ENCODE assay signal across 1 cellular context in the genomic region with DNA sequence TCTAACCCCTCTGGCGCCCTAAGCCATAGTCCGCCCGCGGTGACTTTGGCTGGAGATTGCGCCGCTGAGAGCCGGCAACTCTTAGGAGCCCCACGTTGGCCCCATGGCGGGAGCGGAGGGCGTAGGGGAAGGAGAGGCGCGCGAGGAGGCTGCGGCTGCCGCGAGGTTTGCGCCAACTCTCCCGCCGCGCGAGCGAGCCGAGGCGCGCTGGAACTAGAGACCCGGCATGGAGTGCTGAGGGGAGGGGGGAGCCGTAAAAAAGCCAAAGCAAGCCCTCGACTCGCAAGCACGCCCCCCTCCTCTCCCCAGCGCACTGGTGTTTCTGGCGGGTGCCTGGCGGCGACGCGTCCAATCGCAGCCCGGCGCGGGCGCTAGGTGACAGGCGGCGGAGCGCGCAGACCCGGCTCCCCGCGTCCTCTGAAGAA.
TF ChIP-seq lines count a peak whose summit lies in the region.

A gene with protein sequence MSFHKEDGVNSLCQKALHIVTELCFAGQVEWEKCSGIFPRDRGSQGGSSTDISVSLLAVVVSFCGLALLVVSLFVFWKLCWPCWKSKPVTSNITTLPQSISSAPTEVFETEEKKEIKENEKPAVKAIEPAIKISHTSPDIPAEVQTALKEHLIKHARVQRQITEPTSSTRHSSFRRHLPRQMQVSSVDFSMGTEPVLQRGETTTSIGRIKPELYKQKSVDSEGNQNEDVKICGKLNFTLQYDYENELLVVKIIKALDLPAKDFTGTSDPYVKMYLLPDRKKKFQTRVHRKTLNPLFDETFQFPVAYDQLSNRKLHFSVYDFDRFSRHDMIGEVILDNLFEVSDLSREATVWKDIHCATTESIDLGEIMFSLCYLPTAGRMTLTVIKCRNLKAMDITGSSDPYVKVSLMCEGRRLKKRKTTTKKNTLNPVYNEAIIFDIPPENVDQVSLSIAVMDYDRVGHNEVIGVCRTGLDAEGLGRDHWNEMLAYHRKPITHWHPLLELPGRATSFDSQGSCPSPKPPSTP (minus strand): TSS at position 233 of the 425 bp plus-strand sequence. CDS start 297 bp downstream, outside the sequence.

TF ChIP-seq in K562, 482 proteins besides CTCF, POLR2A, EP300 and RAD21 (continued from another document and continues in another):
- TF ChIP-seq NEUROD1 (IDR thresholded peaks at IDR 0.05; ENCODE audit: borderline replicate concordance, low read depth, low read length, partially characterized antibody) (no peak), NCOA2 (IDR thresholded peaks at IDR 0.05; ENCODE audit: partially characterized antibody in 2 of 2) (no peak), SRSF1 (IDR thresholded peaks at IDR 0.05; ENCODE audit: low read depth, low read length) (no peak), RFX1 (IDR thresholded peaks at IDR 0.05) (no peak), ERF (CRISPR knock-in tag; IDR thresholded peaks at IDR 0.05) (no peak), L3MBTL2 (IDR thresholded peaks at IDR 0.05) (peak; percentile 84), NR0B1 (IDR thresholded peaks at IDR 0.05; ENCODE audit: partially characterized antibody) (no peak), ELF2 (CRISPR knock-in tag; IDR thresholded peaks at IDR 0.05) (no peak), RBBP5 (IDR thresholded peaks at IDR 0.05; ENCODE audit: borderline replicate concordance, insufficient read depth, low read length, poor library complexity, severe bottlenecking) (peak; percentile 82), NFYB (IDR thresholded peaks at IDR 0.05; ENCODE audit: extremely low read depth, insufficient read length) (peak; percentile 49), ELK3 (CRISPR knock-in tag; IDR thresholded peaks at IDR 0.05) (no peak), STAT5B (CRISPR knock-in tag; IDR thresholded peaks at IDR 0.05) (no peak), KLF16 (IDR thresholded peaks at IDR 0.05) (no peak), RBFOX2 (IDR thresholded peaks at IDR 0.05; ENCODE audit: low read depth, low read length) (peak; percentile 79), NFATC3 (IDR thresholded peaks at IDR 0.05) (no peak), NUFIP1 (IDR thresholded peaks at IDR 0.05; ENCODE audit: partially characterized antibody) (no peak), E2F3 (CRISPR knock-in tag; IDR thresholded peaks at IDR 0.05) (0 out of 2 replicates have a peak, but pooled peaks have one; percentile 50), ZNF133 (CRISPR knock-in tag; IDR thresholded peaks at IDR 0.05) (no peak), ZFP1 (CRISPR knock-in tag; IDR thresholded peaks at IDR 0.05) (no peak), FOXK2 (conservative IDR thresholded peaks at IDR 0.05 in 1 of 2, IDR thresholded peaks at IDR 0.05 in 1 of 2; ENCODE audit: low read depth in 2 of 2) (no peak), ZBTB7A (IDR thresholded peaks at IDR 0.05; ENCODE audit: borderline replicate concordance, control insufficient read depth, low read depth, low read length) (peak; percentile 54; the same call in 1 of the 2 replicates), TAF1 (IDR thresholded peaks at IDR 0.05; ENCODE audit: control insufficient read depth, extremely low read depth, insufficient read depth, low read length, severe bottlenecking) (peak; percentile 20), TFAP4 (CRISPR knock-in tag; IDR thresholded peaks at IDR 0.05; ENCODE audit: borderline replicate concordance) (peak; percentile 44; the same call in 1 of the 2 replicates)
- TF ChIP-seq, protein P1, sequence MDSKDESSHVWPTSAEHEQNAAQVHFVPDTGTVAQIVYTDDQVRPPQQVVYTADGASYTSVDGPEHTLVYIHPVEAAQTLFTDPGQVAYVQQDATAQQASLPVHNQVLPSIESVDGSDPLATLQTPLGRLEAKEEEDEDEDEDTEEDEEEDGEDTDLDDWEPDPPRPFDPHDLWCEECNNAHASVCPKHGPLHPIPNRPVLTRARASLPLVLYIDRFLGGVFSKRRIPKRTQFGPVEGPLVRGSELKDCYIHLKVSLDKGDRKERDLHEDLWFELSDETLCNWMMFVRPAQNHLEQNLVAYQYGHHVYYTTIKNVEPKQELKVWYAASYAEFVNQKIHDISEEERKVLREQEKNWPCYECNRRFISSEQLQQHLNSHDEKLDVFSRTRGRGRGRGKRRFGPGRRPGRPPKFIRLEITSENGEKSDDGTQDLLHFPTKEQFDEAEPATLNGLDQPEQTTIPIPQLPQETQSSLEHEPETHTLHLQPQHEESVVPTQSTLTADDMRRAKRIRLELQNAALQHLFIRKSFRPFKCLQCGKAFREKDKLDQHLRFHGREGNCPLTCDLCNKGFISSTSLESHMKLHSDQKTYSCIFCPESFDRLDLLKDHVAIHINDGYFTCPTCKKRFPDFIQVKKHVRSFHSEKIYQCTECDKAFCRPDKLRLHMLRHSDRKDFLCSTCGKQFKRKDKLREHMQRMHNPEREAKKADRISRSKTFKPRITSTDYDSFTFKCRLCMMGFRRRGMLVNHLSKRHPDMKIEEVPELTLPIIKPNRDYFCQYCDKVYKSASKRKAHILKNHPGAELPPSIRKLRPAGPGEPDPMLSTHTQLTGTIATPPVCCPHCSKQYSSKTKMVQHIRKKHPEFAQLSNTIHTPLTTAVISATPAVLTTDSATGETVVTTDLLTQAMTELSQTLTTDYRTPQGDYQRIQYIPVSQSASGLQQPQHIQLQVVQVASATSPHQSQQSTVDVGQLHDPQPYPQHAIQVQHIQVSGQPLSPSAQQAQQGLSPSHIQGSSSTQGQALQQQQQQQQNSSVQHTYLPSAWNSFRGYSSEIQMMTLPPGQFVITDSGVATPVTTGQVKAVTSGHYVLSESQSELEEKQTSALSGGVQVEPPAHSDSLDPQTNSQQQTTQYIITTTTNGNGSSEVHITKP (IDR thresholded peaks at IDR 0.05; ENCODE audit: partially characterized antibody): peak; percentile 56
- TF ChIP-seq, protein P2, sequence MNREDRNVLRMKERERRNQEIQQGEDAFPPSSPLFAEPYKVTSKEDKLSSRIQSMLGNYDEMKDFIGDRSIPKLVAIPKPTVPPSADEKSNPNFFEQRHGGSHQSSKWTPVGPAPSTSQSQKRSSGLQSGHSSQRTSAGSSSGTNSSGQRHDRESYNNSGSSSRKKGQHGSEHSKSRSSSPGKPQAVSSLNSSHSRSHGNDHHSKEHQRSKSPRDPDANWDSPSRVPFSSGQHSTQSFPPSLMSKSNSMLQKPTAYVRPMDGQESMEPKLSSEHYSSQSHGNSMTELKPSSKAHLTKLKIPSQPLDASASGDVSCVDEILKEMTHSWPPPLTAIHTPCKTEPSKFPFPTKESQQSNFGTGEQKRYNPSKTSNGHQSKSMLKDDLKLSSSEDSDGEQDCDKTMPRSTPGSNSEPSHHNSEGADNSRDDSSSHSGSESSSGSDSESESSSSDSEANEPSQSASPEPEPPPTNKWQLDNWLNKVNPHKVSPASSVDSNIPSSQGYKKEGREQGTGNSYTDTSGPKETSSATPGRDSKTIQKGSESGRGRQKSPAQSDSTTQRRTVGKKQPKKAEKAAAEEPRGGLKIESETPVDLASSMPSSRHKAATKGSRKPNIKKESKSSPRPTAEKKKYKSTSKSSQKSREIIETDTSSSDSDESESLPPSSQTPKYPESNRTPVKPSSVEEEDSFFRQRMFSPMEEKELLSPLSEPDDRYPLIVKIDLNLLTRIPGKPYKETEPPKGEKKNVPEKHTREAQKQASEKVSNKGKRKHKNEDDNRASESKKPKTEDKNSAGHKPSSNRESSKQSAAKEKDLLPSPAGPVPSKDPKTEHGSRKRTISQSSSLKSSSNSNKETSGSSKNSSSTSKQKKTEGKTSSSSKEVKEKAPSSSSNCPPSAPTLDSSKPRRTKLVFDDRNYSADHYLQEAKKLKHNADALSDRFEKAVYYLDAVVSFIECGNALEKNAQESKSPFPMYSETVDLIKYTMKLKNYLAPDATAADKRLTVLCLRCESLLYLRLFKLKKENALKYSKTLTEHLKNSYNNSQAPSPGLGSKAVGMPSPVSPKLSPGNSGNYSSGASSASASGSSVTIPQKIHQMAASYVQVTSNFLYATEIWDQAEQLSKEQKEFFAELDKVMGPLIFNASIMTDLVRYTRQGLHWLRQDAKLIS (CRISPR knock-in tag; IDR thresholded peaks at IDR 0.05): no peak
- TF ChIP-seq, protein P3, sequence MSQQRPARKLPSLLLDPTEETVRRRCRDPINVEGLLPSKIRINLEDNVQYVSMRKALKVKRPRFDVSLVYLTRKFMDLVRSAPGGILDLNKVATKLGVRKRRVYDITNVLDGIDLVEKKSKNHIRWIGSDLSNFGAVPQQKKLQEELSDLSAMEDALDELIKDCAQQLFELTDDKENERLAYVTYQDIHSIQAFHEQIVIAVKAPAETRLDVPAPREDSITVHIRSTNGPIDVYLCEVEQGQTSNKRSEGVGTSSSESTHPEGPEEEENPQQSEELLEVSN (IDR thresholded peaks at IDR 0.05; ENCODE audit: borderline replicate concordance in 1 of 2, extremely low read depth in 1 of 2, insufficient read depth in 1 of 2, insufficient read length in 1 of 2, low read depth in 1 of 2, low read length in 1 of 2, poor library complexity in 1 of 2, severe bottlenecking in 1 of 2): peak; percentile 90 to 95
